ENCODE assay signal across 8 cellular contexts in genomic region chr14:106044949-106045596, GRCh38.
DNase-seq lines count a peak whose midpoint lies in the region; ATAC-seq, FAIRE-seq and TF ChIP-seq lines count a peak whose summit lies in the region.

No MANE protein-coding gene starts in this region.

- TF ChIP-seq EP300 in upper lobe of left lung (IDR thresholded peaks at IDR 0.05) = no peak

- H3K4me1 ChIP-seq in upper lobe of left lung (no peaks in the 10 kb centered on the region), breast epithelium (no peaks in the 10 kb centered on the region)

- no peak overlapping the region for H3K27ac ChIP-seq in C4-2B
- H3K27ac ChIP-seq in upper lobe of left lung = no peak overlapping the region
- H3K27ac ChIP-seq in breast epithelium = no peak overlapping the region

- intact Hi-C loops in breast epithelium (cut with DNase I; ENCODE audit: low total_unique reads) = no loop called here

- H3K9me3 ChIP-seq in upper lobe of left lung = no peaks in the 10 kb centered on the region
- H3K9me3 ChIP-seq in breast epithelium = no peaks in the 10 kb centered on the region

- H3K9me3 Mint-ChIP-seq in memory B cell = no peaks in the 10 kb centered on the region

- no peak overlapping the region for H3K4me3 ChIP-seq in upper lobe of left lung
- no peak overlapping the region for H3K4me3 ChIP-seq in breast epithelium

- peaks cover 7% of the 10 kb centered on the region for H3K27me3 Mint-ChIP-seq in memory B cell

- H3K27ac Mint-ChIP-seq in memory B cell = no peak overlapping the region

- peaks cover 10% of the 10 kb centered on the region for H3K4me1 Mint-ChIP-seq in memory B cell

- no peaks in the 10 kb centered on the region for H3K27me3 ChIP-seq in upper lobe of left lung
- H3K27me3 ChIP-seq in breast epithelium = peaks cover 0 to 8% of the 10 kb centered on the region in 2 donors

- TF ChIP-seq CTCF in C4-2B (conservative IDR thresholded peaks at IDR 0.05) = peak; percentile 73
- peak in 5 of 6 experiments; percentile 36 to 66 (median 45) for TF ChIP-seq CTCF in upper lobe of left lung (IDR thresholded peaks at IDR 0.05)
- no peak for TF ChIP-seq CTCF in breast epithelium (IDR thresholded peaks at IDR 0.05)

- no peak for TF ChIP-seq POLR2A in upper lobe of left lung (IDR thresholded peaks at IDR 0.05)
- no peak for TF ChIP-seq POLR2A in breast epithelium (IDR thresholded peaks at IDR 0.05)

- 57 to 66% methylated on average over 9 of the region's 9 CpGs for WGBS in upper lobe of left lung, 2 donors

- H3K36me3 Mint-ChIP-seq in memory B cell = no peaks in the 10 kb centered on the region

- no peak overlapping the region for H3K4me3 Mint-ChIP-seq in memory B cell

- DNase-seq in RCC 7860 (ENCODE audit: low spot score) (peak; percentile 45), memory B cell (ENCODE audit: low spot score in 2 of 2) (peak; percentile 36 to 60), upper lobe of left lung (peak; percentile 41 to 59), breast epithelium (ENCODE audit: low spot score in 2 of 2) (no peak)
- peak; percentile 55 to 70 for DNase-seq in activated T-helper 1 cell treated with anti-CD3 and anti-CD28 coated beads, Interleukin-2, amount 50 U/mL, for 16 hours (ENCODE audit: low read depth in 1 of 2, low spot score in 1 of 2)

- FAIRE-seq in RCC 7860 (lab: Jason Lieb, UNC) = no peak

- peak; percentile 47 for ATAC-seq in GM21515 (IDR thresholded peaks at IDR 0.05; ENCODE audit: unreplicated experiment)
- peak; percentile 98 for ATAC-seq in memory B cell (ENCODE audit: low read depth)
- peak; percentile 55 to 57 for ATAC-seq in upper lobe of left lung (ENCODE audit: low FRiP score in 2 of 2)
- ATAC-seq in HG03354 (IDR thresholded peaks at IDR 0.05; ENCODE audit: poor library complexity, severe bottlenecking, unreplicated experiment) = no peak

- H3K36me3 ChIP-seq in upper lobe of left lung (no peaks in the 10 kb centered on the region), breast epithelium (no peaks in the 10 kb centered on the region)

Comparison
In these comparisons a context has a peak if more than half of its experiments do, and no peak if none do; other contexts are left out.
1. CTCF ChIP-seq: peak in C4-2B (single experiment) and upper lobe of left lung (5 of 6); none in breast epithelium (0 of 3).
2. DNase-seq: peak in RCC 7860 (single experiment), activated T-helper 1 cell treated with anti-CD3 and anti-CD28 coated beads, Interleukin-2, amount 50 U/mL, for 16 hours (2 of 2), memory B cell (2 of 2) and upper lobe of left lung (2 of 2); none in breast epithelium (0 of 2).